In genomic region chr7:150453892-150454291, GRCh38 we compare ENCODE assay signal across 2 cellular contexts.
TF ChIP-seq lines count a peak whose summit lies in the region.

No MANE protein-coding gene starts in this region.

TF ChIP-seq in GM12878, 131 proteins besides CTCF, POLR2A, EP300 and RAD21:
- no peak for TF ChIP-seq NR2C1 (IDR thresholded peaks at IDR 0.05)
- TF ChIP-seq IRF4 (IDR thresholded peaks at IDR 0.05; ENCODE audit: low read depth, low read length): no peak
- TF ChIP-seq NR2C2 (IDR thresholded peaks at IDR 0.05; ENCODE audit: borderline replicate concordance, control insufficient read depth, insufficient read length, low read depth): no peak
- TF ChIP-seq CBFB (IDR thresholded peaks at IDR 0.05; ENCODE audit: low read depth): no peak
- no peak for TF ChIP-seq YBX1 (IDR thresholded peaks at IDR 0.05)
- TF ChIP-seq ZBTB40 (IDR thresholded peaks at IDR 0.05; ENCODE audit: borderline replicate concordance): no peak
- no peak for TF ChIP-seq RUNX3 (IDR thresholded peaks at IDR 0.05; ENCODE audit: low read length)
- TF ChIP-seq SREBF2 (IDR thresholded peaks at IDR 0.05; ENCODE audit: low read length): no peak
- TF ChIP-seq YY1 (IDR thresholded peaks at IDR 0.05; ENCODE audit: low read depth, low read length): no peak

TF ChIP-seq in WTC11, 78 proteins besides CTCF, POLR2A, EP300 and RAD21:
- TF ChIP-seq, protein P1, sequence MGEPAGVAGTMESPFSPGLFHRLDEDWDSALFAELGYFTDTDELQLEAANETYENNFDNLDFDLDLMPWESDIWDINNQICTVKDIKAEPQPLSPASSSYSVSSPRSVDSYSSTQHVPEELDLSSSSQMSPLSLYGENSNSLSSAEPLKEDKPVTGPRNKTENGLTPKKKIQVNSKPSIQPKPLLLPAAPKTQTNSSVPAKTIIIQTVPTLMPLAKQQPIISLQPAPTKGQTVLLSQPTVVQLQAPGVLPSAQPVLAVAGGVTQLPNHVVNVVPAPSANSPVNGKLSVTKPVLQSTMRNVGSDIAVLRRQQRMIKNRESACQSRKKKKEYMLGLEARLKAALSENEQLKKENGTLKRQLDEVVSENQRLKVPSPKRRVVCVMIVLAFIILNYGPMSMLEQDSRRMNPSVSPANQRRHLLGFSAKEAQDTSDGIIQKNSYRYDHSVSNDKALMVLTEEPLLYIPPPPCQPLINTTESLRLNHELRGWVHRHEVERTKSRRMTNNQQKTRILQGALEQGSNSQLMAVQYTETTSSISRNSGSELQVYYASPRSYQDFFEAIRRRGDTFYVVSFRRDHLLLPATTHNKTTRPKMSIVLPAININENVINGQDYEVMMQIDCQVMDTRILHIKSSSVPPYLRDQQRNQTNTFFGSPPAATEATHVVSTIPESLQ (CRISPR knock-in tag; IDR thresholded peaks at IDR 0.05): no peak
- TF ChIP-seq SOX15 (CRISPR knock-in tag; IDR thresholded peaks at IDR 0.05) (no peak), CDX4 (CRISPR knock-in tag; IDR thresholded peaks at IDR 0.05; ENCODE audit: borderline replicate concordance) (no peak), MXD4 (CRISPR knock-in tag; IDR thresholded peaks at IDR 0.05; ENCODE audit: borderline replicate concordance) (no peak)
- TF ChIP-seq, protein P2, sequence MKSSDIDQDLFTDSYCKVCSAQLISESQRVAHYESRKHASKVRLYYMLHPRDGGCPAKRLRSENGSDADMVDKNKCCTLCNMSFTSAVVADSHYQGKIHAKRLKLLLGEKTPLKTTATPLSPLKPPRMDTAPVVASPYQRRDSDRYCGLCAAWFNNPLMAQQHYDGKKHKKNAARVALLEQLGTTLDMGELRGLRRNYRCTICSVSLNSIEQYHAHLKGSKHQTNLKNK (CRISPR knock-in tag; IDR thresholded peaks at IDR 0.05): no peak
- TF ChIP-seq, protein P3, sequence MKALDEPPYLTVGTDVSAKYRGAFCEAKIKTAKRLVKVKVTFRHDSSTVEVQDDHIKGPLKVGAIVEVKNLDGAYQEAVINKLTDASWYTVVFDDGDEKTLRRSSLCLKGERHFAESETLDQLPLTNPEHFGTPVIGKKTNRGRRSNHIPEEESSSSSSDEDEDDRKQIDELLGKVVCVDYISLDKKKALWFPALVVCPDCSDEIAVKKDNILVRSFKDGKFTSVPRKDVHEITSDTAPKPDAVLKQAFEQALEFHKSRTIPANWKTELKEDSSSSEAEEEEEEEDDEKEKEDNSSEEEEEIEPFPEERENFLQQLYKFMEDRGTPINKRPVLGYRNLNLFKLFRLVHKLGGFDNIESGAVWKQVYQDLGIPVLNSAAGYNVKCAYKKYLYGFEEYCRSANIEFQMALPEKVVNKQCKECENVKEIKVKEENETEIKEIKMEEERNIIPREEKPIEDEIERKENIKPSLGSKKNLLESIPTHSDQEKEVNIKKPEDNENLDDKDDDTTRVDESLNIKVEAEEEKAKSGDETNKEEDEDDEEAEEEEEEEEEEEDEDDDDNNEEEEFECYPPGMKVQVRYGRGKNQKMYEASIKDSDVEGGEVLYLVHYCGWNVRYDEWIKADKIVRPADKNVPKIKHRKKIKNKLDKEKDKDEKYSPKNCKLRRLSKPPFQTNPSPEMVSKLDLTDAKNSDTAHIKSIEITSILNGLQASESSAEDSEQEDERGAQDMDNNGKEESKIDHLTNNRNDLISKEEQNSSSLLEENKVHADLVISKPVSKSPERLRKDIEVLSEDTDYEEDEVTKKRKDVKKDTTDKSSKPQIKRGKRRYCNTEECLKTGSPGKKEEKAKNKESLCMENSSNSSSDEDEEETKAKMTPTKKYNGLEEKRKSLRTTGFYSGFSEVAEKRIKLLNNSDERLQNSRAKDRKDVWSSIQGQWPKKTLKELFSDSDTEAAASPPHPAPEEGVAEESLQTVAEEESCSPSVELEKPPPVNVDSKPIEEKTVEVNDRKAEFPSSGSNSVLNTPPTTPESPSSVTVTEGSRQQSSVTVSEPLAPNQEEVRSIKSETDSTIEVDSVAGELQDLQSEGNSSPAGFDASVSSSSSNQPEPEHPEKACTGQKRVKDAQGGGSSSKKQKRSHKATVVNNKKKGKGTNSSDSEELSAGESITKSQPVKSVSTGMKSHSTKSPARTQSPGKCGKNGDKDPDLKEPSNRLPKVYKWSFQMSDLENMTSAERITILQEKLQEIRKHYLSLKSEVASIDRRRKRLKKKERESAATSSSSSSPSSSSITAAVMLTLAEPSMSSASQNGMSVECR (CRISPR knock-in tag; IDR thresholded peaks at IDR 0.05; ENCODE audit: borderline replicate concordance): no peak
